In the genomic region with DNA sequence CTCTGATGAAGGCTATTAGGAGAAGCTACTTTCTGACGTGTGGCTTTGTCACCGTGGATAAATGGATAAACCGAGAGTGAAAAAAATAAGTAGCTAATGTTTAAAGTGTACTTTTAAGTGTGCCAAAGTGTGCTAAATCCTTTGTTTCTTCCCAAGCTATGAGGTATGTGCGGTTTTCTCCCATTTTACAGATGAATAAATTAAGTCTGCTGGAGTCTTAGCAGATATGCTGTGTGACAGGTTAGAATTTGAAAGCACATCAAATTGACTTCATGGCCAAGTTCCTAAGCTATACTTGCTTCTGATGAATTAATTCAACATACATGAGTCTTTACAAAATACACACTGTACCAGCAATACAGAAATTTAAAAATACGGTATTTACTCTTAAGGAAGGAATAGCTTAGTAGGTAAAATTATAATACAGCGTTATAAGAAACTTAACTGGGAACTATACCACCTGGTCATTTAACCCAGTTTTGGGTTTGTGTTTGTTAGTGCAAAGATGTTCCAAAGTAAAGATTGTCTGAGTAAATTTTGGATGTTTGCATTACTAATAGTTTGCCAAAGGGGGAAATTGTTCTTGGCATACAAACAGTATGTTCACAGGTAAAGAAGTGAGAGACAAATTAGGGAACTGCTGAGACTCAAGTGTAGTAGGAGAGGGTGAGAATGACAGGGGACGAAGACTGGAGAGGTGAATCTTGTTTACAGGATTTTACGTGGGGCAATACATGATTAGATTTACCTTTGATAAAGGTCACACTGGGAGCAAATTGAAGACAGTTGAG, we compare ENCODE assay signal across 8 cellular contexts. TPM values are rescaled to one million over a fixed set of nuclear protein-coding genes. Genes with fewer than 3 reads are reported as not detected.
DNase-seq lines count a peak whose midpoint lies in the region; ATAC-seq and TF ChIP-seq lines count a peak whose summit lies in the region.

No MANE protein-coding gene starts in this region.

- TF ChIP-seq CTCF in IMR-90 (conservative IDR thresholded peaks at IDR 0.05; ENCODE audit: low read depth, low read length) (no peak), adrenal gland (IDR thresholded peaks at IDR 0.05) (no peak)

- WGBS in IMR-90 (ENCODE audit: extremely low coverage in 2 of 2, insufficient read length in 1 of 2), 2 experiments, result 80% methylated on average over 2 of the region's 8 CpGs; no CpG with 5 or more reads in 1 of the 2 experiments
- 74 to 78% (median 77%) methylated on average over 8 of the region's 8 CpGs for WGBS in adrenal gland, 4 donors

- no peak for ATAC-seq in IMR-90 (ENCODE audit: low read depth)
- no peak for ATAC-seq in central memory CD8-positive, alpha-beta T cell (replicated peaks; ENCODE audit: extremely low read depth, poor library complexity, severe bottlenecking)
- ATAC-seq in naive thymus-derived CD8-positive, alpha-beta T cell, result no peak

- peak overlapping the region; percentile 88 for H3K4me3 Mint-ChIP-seq in central memory CD8-positive, alpha-beta T cell
- peak overlapping the region; percentile 87 to 97 (median 92) for H3K4me3 Mint-ChIP-seq in naive thymus-derived CD8-positive, alpha-beta T cell

- peaks cover 17 to 63% of the 10 kb centered on the region in 2 experiments for H3K79me1 ChIP-seq in IMR-90 (ENCODE audit: low read depth in 1 of 2, low read length in 2 of 2)

- H3K27ac ChIP-seq in BLaER1 (no peak overlapping the region), IMR-90 (ENCODE audit: insufficient read depth, low read length) (no peak overlapping the region), adrenal gland (no peak overlapping the region)

- no peaks in the 10 kb centered on the region for H3K9me3 Mint-ChIP-seq in central memory CD8-positive, alpha-beta T cell
- no peaks in the 10 kb centered on the region for H3K9me3 Mint-ChIP-seq in naive thymus-derived CD8-positive, alpha-beta T cell

- H2AK5ac ChIP-seq in IMR-90 (ENCODE audit: low read depth, low read length), result no peak overlapping the region

- H2AFZ ChIP-seq in IMR-90 (replicated peaks; ENCODE audit: low read length, poor library complexity), result no peak overlapping the region

- no peak overlapping the region for H2BK120ac ChIP-seq in IMR-90 (ENCODE audit: low read depth, low read length)

- peak overlapping the region; percentile 92 for H3K4me2 ChIP-seq in BLaER1
- H3K4me2 ChIP-seq in IMR-90 (ENCODE audit: low read depth, low read length), result peak overlapping the region; percentile 98

- no peak overlapping the region for H3K18ac ChIP-seq in IMR-90 (ENCODE audit: low read depth, low read length)

- POLR2A ChIA-PET in IMR-90 (lab: Charles Lee; ENCODE audit: unreplicated experiment), result interaction anchor here (1.1 kb wide), 1 partner anchor 229 kb away, joined by 6 read pairs; no protein-coding TSS in a partner anchor
- POLR2A ChIA-PET in naive thymus-derived CD8-positive, alpha-beta T cell (lab: Charles Lee), result interaction anchor here (0.6 to 4.0 kb wide), 6 partner anchors 13 to 182 kb away, joined by 3 to 32 read pairs (median 6); partner anchors contain the start of genes HNRNPA3 and NFE2L2

- DNase-seq in IMR-90 (no peak), hypothalamus (lab: John Stamatoyannopoulos, UW) (no peak), HCEC 1CT (no peak), adrenal gland (no peak), AML-193 (lab: John Stamatoyannopoulos, UW) (no peak)
- DNase-seq in central memory CD8-positive, alpha-beta T cell (ENCODE audit: low spot score in 2 of 2), result no peak
- DNase-seq in naive thymus-derived CD8-positive, alpha-beta T cell, result no peak

- intact Hi-C loops in IMR-90 (cut with micrococcal nuclease), result no loop called here
- intact Hi-C loops in adrenal gland (cut with DNase I), result no loop called here

- TF ChIP-seq POLR2A in IMR-90 (IDR thresholded peaks at IDR 0.05; ENCODE audit: low read depth, low read length) (no peak), adrenal gland (IDR thresholded peaks at IDR 0.05) (no peak)

- H4K91ac ChIP-seq in IMR-90 (ENCODE audit: insufficient read depth, low read depth, low read length), result no peak overlapping the region

- CTCF ChIA-PET in IMR-90 (lab: Yijun Ruan, JAX), result interaction anchor here (0.9 kb wide), 2 partner anchors 13 to 230 kb away, joined by 3 to 7 read pairs; no protein-coding TSS in a partner anchor

- H3K36me3 Mint-ChIP-seq in central memory CD8-positive, alpha-beta T cell (ENCODE audit: insufficient read depth), result peaks cover 2% of the 10 kb centered on the region
- peaks cover 0 to 13% (median 6%) of the 10 kb centered on the region in 3 donors for H3K36me3 Mint-ChIP-seq in naive thymus-derived CD8-positive, alpha-beta T cell

- no peak overlapping the region for H3K56ac ChIP-seq in IMR-90 (ENCODE audit: extremely low read depth, insufficient read depth, low read length)

- no peak overlapping the region for H2BK5ac ChIP-seq in IMR-90 (ENCODE audit: low read depth, low read length, poor library complexity, severe bottlenecking)

- peak overlapping the region; percentile 97 for H3K23ac ChIP-seq in IMR-90 (ENCODE audit: low read depth, low read length)

- H3K9ac ChIP-seq in BLaER1 (peak overlapping the region; percentile 87; the same call in 1 of the 2 replicates), IMR-90 (ENCODE audit: low read depth, low read length) (peak overlapping the region; percentile 81; the same call in 1 of the 2 replicates)

- no peak overlapping the region for H2BK20ac ChIP-seq in IMR-90 (ENCODE audit: low read depth, low read length)

- H3K9me3 ChIP-seq in BLaER1 (no peaks in the 10 kb centered on the region), IMR-90 (ENCODE audit: control insufficient read depth, insufficient read depth, low read length) (no peaks in the 10 kb centered on the region), adrenal gland (replicated peaks in 1 of 3) (no peaks in the 10 kb centered on the region)

- peaks cover 6% of the 10 kb centered on the region; the same call in 1 of the 2 replicates for H3K36me3 ChIP-seq in BLaER1
- H3K36me3 ChIP-seq in IMR-90 (ENCODE audit: control insufficient read depth, insufficient read depth, low read length), result no peaks in the 10 kb centered on the region
- no peaks in the 10 kb centered on the region for H3K36me3 ChIP-seq in adrenal gland (replicated peaks in 1 of 2)

- peaks cover 14% of the 10 kb centered on the region; the same call in 1 of the 2 replicates for H4K20me1 ChIP-seq in BLaER1
- H4K20me1 ChIP-seq in IMR-90 (ENCODE audit: insufficient read depth, low read length), result peaks cover 23% of the 10 kb centered on the region

- H4K5ac ChIP-seq in IMR-90 (ENCODE audit: low read depth, low read length), result no peak overlapping the region

- H3K27me3 ChIP-seq in BLaER1 (peaks cover 26% of the 10 kb centered on the region), IMR-90 (ENCODE audit: control insufficient read depth, insufficient read depth, low read length) (no peaks in the 10 kb centered on the region), adrenal gland (no peaks in the 10 kb centered on the region)

- H3K4ac ChIP-seq in IMR-90 (ENCODE audit: low read depth, low read length), result no peak overlapping the region

- no peak for TF ChIP-seq RAD21 in IMR-90 (IDR thresholded peaks at IDR 0.05; ENCODE audit: low read length)

- dilution Hi-C loops in IMR-90 (cut with HindIII; ENCODE audit: low sequenced_read_pairs, unreplicated experiment), result no loop called here

- no peak overlapping the region for H2BK15ac ChIP-seq in IMR-90 (ENCODE audit: low read depth, low read length)

- H3K4me1 Mint-ChIP-seq in central memory CD8-positive, alpha-beta T cell, result peaks cover 63% of the 10 kb centered on the region
- H3K4me1 Mint-ChIP-seq in naive thymus-derived CD8-positive, alpha-beta T cell, result peaks cover 36 to 75% (median 66%) of the 10 kb centered on the region in 4 donors

- BruUV-seq in IMR-90 (replicated peaks; lab: Mats Ljungman, UMichigan), result no TSS peak

- peak overlapping the region; percentile 87 for H3K4me3 ChIP-seq in BLaER1
- H3K4me3 ChIP-seq in IMR-90 (ENCODE audit: insufficient read depth, low read depth, low read length), result 0 out of 2 replicates have a peak overlapping the region, but pooled peaks have one; percentile 91
- peak overlapping the region in 1 of 4 donors; percentile 68 for H3K4me3 ChIP-seq in adrenal gland

- no peak overlapping the region; a peak in 1 of 4 replicates for H4K8ac ChIP-seq in IMR-90 (ENCODE audit: low read depth in 2 of 2, low read length in 2 of 2)

- H3K9me1 ChIP-seq in IMR-90 (ENCODE audit: insufficient read depth, low read length), result peaks cover 5% of the 10 kb centered on the region

- H3K27ac Mint-ChIP-seq in central memory CD8-positive, alpha-beta T cell (ENCODE audit: low read depth), result peak overlapping the region; percentile 88
- H3K27ac Mint-ChIP-seq in naive thymus-derived CD8-positive, alpha-beta T cell, result peak overlapping the region in 9 of 10 donors; percentile 26 to 96 (median 91)

- H3K27me3 Mint-ChIP-seq in central memory CD8-positive, alpha-beta T cell, result no peaks in the 10 kb centered on the region
- H3K27me3 Mint-ChIP-seq in naive thymus-derived CD8-positive, alpha-beta T cell, result no peaks in the 10 kb centered on the region

- in situ Hi-C loops in IMR-90 (cut with MboI; ENCODE audit: low sequenced_read_pairs), result no loop called here

- no peak overlapping the region for H2AK9ac ChIP-seq in IMR-90 (replicated peaks; ENCODE audit: low read depth, low read length, poor library complexity)

- H3K4me1 ChIP-seq in BLaER1 (peaks cover 29% of the 10 kb centered on the region), IMR-90 (ENCODE audit: control insufficient read depth, insufficient read depth, low read length) (peaks cover 6% of the 10 kb centered on the region), adrenal gland (replicated peaks in 1 of 2) (peaks cover 6 to 59% of the 10 kb centered on the region in 2 donors)

- H3K14ac ChIP-seq in IMR-90 (replicated peaks; ENCODE audit: low read depth, low read length), result no peak overlapping the region

TF ChIP-seq in IMR-90, 13 proteins besides CTCF, POLR2A, EP300 and RAD21 (continues in another document):
- TF ChIP-seq CHD1 (IDR thresholded peaks at IDR 0.05; ENCODE audit: low read depth, low read length), result no peak
- TF ChIP-seq FOS (IDR thresholded peaks at IDR 0.05; ENCODE audit: low read depth, low read length), result no peak
- no peak for TF ChIP-seq RCOR1 (IDR thresholded peaks at IDR 0.05; ENCODE audit: insufficient replicate concordance, low read length)
- TF ChIP-seq BHLHE40 (IDR thresholded peaks at IDR 0.05; ENCODE audit: low read depth, low read length), result no peak

RNA-seq across cellular contexts. Expression of gene AGPS, which starts 1.4 kb away (rescaled TPM):
- total RNA-seq in IMR-90 (2012; rRNA removed) (18.6 and 34.4 TPM in 2 replicates), adrenal gland (10 to 100 TPM; 24.6 to 43.1 (median 34.0) TPM)
- polyA plus RNA-seq in IMR-90 (2012; rRNA removed) (5.5 and 6.6 TPM in 2 replicates), adrenal gland (10 to 100 TPM in 1 of 3 donors, 1 to 10 TPM in 2; 3.8 to 29.4 (median 6.1) TPM)
- polyA plus RNA-seq in IMR-90 (2012; cell fraction: cytosol; rRNA removed), result 2.5 and 7.5 TPM in 2 replicates
- polyA plus RNA-seq in IMR-90 (2012; cell fraction: nucleus; rRNA removed; ENCODE audit: low replicate concordance), result 2.3 and 3.0 TPM in 2 replicates
- total RNA-seq in naive thymus-derived CD8-positive, alpha-beta T cell, result 10 to 100 TPM; 24.8 to 25.6 TPM
- 10 to 100 TPM; 13.0 to 16.3 (median 13.2) TPM for polyA plus RNA-seq in naive thymus-derived CD8-positive, alpha-beta T cell
